Comparison of ENCODE assay signal across 13 cellular contexts in the genomic region with DNA sequence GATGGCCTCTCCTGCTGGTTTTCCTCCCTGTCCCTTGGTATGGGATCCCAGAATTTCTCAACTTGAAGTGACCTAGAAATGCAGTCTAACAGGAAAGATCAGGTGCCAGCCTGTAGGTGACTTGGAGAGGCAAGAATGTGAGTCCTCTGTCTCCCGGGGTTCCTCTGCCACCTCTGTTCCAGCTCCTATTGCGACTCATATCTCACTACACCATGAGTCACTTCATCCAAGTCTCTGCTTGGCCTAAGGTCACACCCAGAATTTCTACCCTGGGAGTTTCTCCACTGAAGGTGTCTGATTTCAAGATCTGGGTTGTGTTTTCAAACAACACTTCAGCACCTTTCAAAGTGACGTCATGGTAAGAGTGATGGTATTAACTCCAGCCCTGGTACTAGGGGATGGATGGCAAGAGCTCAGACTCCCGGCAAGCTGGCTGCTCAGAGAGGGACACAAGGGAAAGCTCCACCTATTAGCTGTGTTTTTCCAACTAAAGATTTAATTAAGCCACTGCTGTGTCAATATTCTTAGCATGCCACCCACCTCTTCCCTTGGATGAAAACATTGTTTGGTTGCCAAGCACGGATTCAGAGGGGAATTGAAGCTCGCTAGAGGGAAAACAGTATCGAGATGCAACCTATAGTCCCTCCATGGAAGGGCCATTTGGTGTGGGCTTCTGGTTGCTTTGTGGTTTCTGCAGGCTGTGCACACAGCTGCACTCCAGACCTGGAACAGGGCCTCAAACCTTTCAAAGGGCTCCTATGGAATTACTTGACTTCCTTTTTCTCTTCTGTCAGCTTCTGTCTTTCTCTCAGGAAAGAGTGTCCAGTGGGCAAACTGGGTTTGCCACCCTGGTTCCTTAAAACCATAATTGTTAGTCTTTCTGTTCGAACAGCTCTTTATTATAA.
DNase-seq lines count a peak whose midpoint lies in the region; ATAC-seq, FAIRE-seq and TF ChIP-seq lines count a peak whose summit lies in the region.
"Had no signal": no experiment of that assay in that cellular context is flagged by ENCODE, and none has a peak within 500 bp of the region (broad histone marks: within the 10 kb centered on the region; RNA-seq: fewer than 3 reads in every experiment).

No MANE protein-coding gene starts in this region.

- H3K79me2 ChIP-seq in HepG2 (ENCODE audit: insufficient read depth, low read length) = no peaks in the 10 kb centered on the region

- H3K27me3 ChIP-seq in HepG2 (ENCODE audit: control insufficient read depth in 1 of 2, insufficient read depth in 2 of 2, low read length in 2 of 2) (0 out of 5 replicates have a peak, but pooled peaks cover 0 to 1% of the 10 kb centered on the region in 2 experiments), right lobe of liver (no peaks in the 10 kb centered on the region), prostate gland (replicated peaks; ENCODE audit: insufficient read depth) (no peaks in the 10 kb centered on the region), dorsolateral prefrontal cortex (peaks cover 0 to 5% (median 0%) of the 10 kb centered on the region in 45 donors)

- in situ Hi-C loops in HepG2 (cut with HindIII; ENCODE audit: extremely low pct_ligation_motif_present, low pct_unique_long_range_greater_than_20kb) = no loop called here

- H3K27ac ChIP-seq in HepG2 (ENCODE audit: extremely low read length, insufficient read depth, low read length) = no peak overlapping the region
- no peak overlapping the region for H3K27ac ChIP-seq in right lobe of liver
- H3K27ac ChIP-seq in prostate gland = no peak overlapping the region
- no peak overlapping the region for H3K27ac ChIP-seq in dorsolateral prefrontal cortex
- H3K27ac ChIP-seq: A549 had no signal

- ATAC-seq in HepG2 (no peak), right lobe of liver (no peak)
- ATAC-seq: A549 had no signal

- no peak for TF ChIP-seq EP300 in HepG2 (IDR thresholded peaks at IDR 0.05; ENCODE audit: low read depth in 2 of 2, low read length in 2 of 2)
- TF ChIP-seq EP300 in HepG2 (CRISPR knock-in tag; IDR thresholded peaks at IDR 0.05; ENCODE audit: borderline replicate concordance) = no peak

- FAIRE-seq in HepG2 (lab: Jason Lieb, UNC) (no peak), urothelium cell line (lab: Jason Lieb, UNC) (no peak)
- FAIRE-seq: A549, G401.6 had no signal

- TF ChIP-seq POLR2A in HepG2 (IDR thresholded peaks at IDR 0.05; ENCODE audit: insufficient read depth in 1 of 2, low read depth in 2 of 2, low read length in 2 of 2) (no peak), right lobe of liver (IDR thresholded peaks at IDR 0.05) (no peak), prostate gland (IDR thresholded peaks at IDR 0.05) (no peak)

- no peak overlapping the region for H3K4me3 ChIP-seq in HepG2 (replicated peaks in 1 of 3; ENCODE audit: insufficient read depth in 1 of 3, low read depth in 2 of 3, low read length in 3 of 3)
- H3K4me3 ChIP-seq in right lobe of liver = no peak overlapping the region
- no peak overlapping the region for H3K4me3 ChIP-seq in cardiac fibroblast (replicated peaks in 1 of 2; ENCODE audit: low read depth in 2 of 2, low read length in 2 of 2)
- no peak overlapping the region for H3K4me3 ChIP-seq in prostate gland
- H3K4me3 ChIP-seq in dorsolateral prefrontal cortex = no peak overlapping the region
- H3K4me3 ChIP-seq: A549 had no signal

- H3K4me1 ChIP-seq in HepG2 (ENCODE audit: insufficient read depth, low read length) (no peaks in the 10 kb centered on the region), right lobe of liver (no peaks in the 10 kb centered on the region), prostate gland (replicated peaks) (no peaks in the 10 kb centered on the region)
- H3K4me1 ChIP-seq: A549 had no signal

- H4K20me1 ChIP-seq in HepG2 (ENCODE audit: insufficient read depth, low read length) = no peaks in the 10 kb centered on the region

- no peak overlapping the region for H3K9ac ChIP-seq in HepG2 (ENCODE audit: insufficient read depth, low read depth, low read length)

- TF ChIP-seq CTCF in HepG2 (CRISPR knock-in tag; IDR thresholded peaks at IDR 0.05) (no peak), right lobe of liver (IDR thresholded peaks at IDR 0.05) (no peak), cardiac fibroblast (IDR thresholded peaks at IDR 0.05; ENCODE audit: low read depth, low read length) (no peak), prostate gland (IDR thresholded peaks at IDR 0.05) (no peak), dorsolateral prefrontal cortex (IDR thresholded peaks at IDR 0.05 in 54 of 56, conservative IDR thresholded peaks at IDR 0.05 in 2 of 56; ENCODE audit: low read depth in 1 of 56, partially characterized antibody in 56 of 56) (no peak)

- intact Hi-C loops in HepG2 (cut with micrococcal nuclease; ENCODE audit: unreplicated experiment) (no loop called here), right lobe of liver (cut with DNase I) (no loop called here), prostate gland (cut with DNase I) (no loop called here), dorsolateral prefrontal cortex (cut with DNase I) (no loop called here)

- no peaks in the 10 kb centered on the region for H3K36me3 ChIP-seq in HepG2 (replicated peaks in 1 of 2; ENCODE audit: control insufficient read depth in 1 of 2, insufficient read depth in 2 of 2, low read length in 2 of 2)
- no peaks in the 10 kb centered on the region for H3K36me3 ChIP-seq in right lobe of liver
- H3K36me3 ChIP-seq in prostate gland = no peaks in the 10 kb centered on the region

- no peak overlapping the region for H2AFZ ChIP-seq in HepG2 (ENCODE audit: low read length)

- CTCF ChIA-PET in HepG2 (lab: Yijun Ruan, JAX; ENCODE audit: low intra/inter-chr PET ratio, low total read pairs) = no interaction called here

- H3K4me2 ChIP-seq in HepG2 (ENCODE audit: low read depth, low read length) = no peak overlapping the region
- H3K4me2 ChIP-seq: A549 had no signal

- H3K9me3 ChIP-seq in HepG2 (ENCODE audit: low read length) (no peaks in the 10 kb centered on the region), right lobe of liver (no peaks in the 10 kb centered on the region), prostate gland (no peaks in the 10 kb centered on the region)
- H3K9me3 ChIP-seq: A549 had no signal

- 6% methylated on average over 8 of the region's 8 CpGs for WGBS in HepG2 (ENCODE audit: low lambda C conversion rate)
- WGBS in right lobe of liver (ENCODE audit: insufficient coverage, low coverage, low lambda C conversion rate, missing lambda C conversion rate) = 68% methylated on average over 8 of the region's 8 CpGs
- WGBS in prostate gland = 54% methylated on average over 8 of the region's 8 CpGs

- POLR2A ChIA-PET in HepG2 (lab: Yijun Ruan, JAX) = no interaction called here

- no peak for TF ChIP-seq RAD21 in HepG2 (CRISPR knock-in tag; IDR thresholded peaks at IDR 0.05)

- BruUV-seq in HepG2 (replicated peaks; lab: Mats Ljungman, UMichigan) = no TSS peak

- no peak for DNase-seq in HepG2 (ENCODE audit: low spot score)
- no peak for DNase-seq in right lobe of liver
- peak; percentile 46 to 80 for DNase-seq in cardiac fibroblast (ENCODE audit: low read depth in 2 of 2)
- peak; percentile 91 for DNase-seq in islet precursor cell
- peak; percentile 50 for DNase-seq in urothelium cell line (ENCODE audit: low spot score)
- no peak for DNase-seq in anterior cingulate cortex (lab: John Stamatoyannopoulos, UW)
- no peak for DNase-seq in prostate gland (ENCODE audit: low spot score)
- DNase-seq in dorsolateral prefrontal cortex = no peak
- DNase-seq: NCI-H524; nephron progenitor cell; stimulated activated CD4-positive, alpha-beta T cell treated with anti-CD3 and anti-CD28 coated beads, Interleukin-4, amount 100 ng/mL, for 4 hours had no signal

TF ChIP-seq in HepG2, 621 proteins besides CTCF, POLR2A, EP300 and RAD21:
- no peak for TF ChIP-seq ZNF709 (CRISPR knock-in tag; IDR thresholded peaks at IDR 0.05)
- no peak for TF ChIP-seq NR2F6 (IDR thresholded peaks at IDR 0.05)
- TF ChIP-seq NR2F6 (CRISPR knock-in tag; IDR thresholded peaks at IDR 0.05) = no peak
- TF ChIP-seq ATF7 (IDR thresholded peaks at IDR 0.05) = peak; percentile 96
- no peak for TF ChIP-seq ATF7 (CRISPR knock-in tag; IDR thresholded peaks at IDR 0.05)
- no peak for TF ChIP-seq ZNF562 (CRISPR knock-in tag; IDR thresholded peaks at IDR 0.05; ENCODE audit: borderline replicate concordance)
- TF ChIP-seq CREB1 (IDR thresholded peaks at IDR 0.05) = peak; percentile 92
- TF ChIP-seq CREB1 (CRISPR knock-in tag; IDR thresholded peaks at IDR 0.05) = no peak

Comparison
In these comparisons a context has a peak if more than half of its experiments do, and no peak if none do; other contexts are left out.
1. DNase-seq: peak in cardiac fibroblast (2 of 2), islet precursor cell (single experiment) and urothelium cell line (single experiment); none in HepG2 (single experiment), right lobe of liver (0 of 3), anterior cingulate cortex (0 of 58), prostate gland (single experiment) and dorsolateral prefrontal cortex (0 of 10).